20 cellular contexts compared by ENCODE assay signal in genomic region chr1:208256556-208256955, GRCh38. TPM values are rescaled to one million over a fixed set of nuclear protein-coding genes. Genes with fewer than 3 reads are reported as not detected.
"Had no signal": no experiment of that assay in that cellular context is flagged by ENCODE, and none has a peak within 500 bp of the region (broad histone marks: within the 10 kb centered on the region; RNA-seq: fewer than 3 reads in every experiment).

No MANE protein-coding gene starts in this region.

- H3K27me3 ChIP-seq: tibial nerve, vagina had no signal

- H3K4me3 ChIP-seq: lung, tibial nerve, vagina had no signal

- DNase-seq: activated CD4-positive, alpha-beta T cell treated with anti-CD3 and anti-CD28 coated beads, Interleukin-2, amount 10 ng/mL, durations not matched to agents 24 days and 14 days; activated CD8-positive, alpha-beta T cell treated with anti-CD3 and anti-CD28 coated beads, Interleukin-2, amount 10 ng/mL, durations not matched to agents 7 days and 5 days; activated naive CD4-positive, alpha-beta T cell treated with anti-CD3 and anti-CD28 coated beads, Interleukin-2, amount 10 ng/mL, durations not matched to agents 7 days and 5 days; activated naive CD8-positive, alpha-beta T cell treated with anti-CD3 and anti-CD28 coated beads, Interleukin-2, amount 50 U/mL, for 24 hours; activated T-cell treated with anti-CD3 and anti-CD28 coated beads, Interleukin-2, amount 50 U/mL, for 24 hours; aorta; cortex of kidney; effector CD4-positive, alpha-beta T cell; hippocampal formation; left colon; midbrain; nucleus accumbens; retina; stimulated activated CD4-positive, alpha-beta T cell treated with anti-CD3 and anti-CD28 coated beads, Interleukin-2, amount 100 ng/mL, for 48 hours; T-helper 1 cell; T-helper 9 cell had no signal

- H3K27ac ChIP-seq: tibial nerve, vagina had no signal

- H3K4me1 ChIP-seq: vagina had no signal

- ATAC-seq: activated CD8-positive, alpha-beta T cell treated with anti-CD3 and anti-CD28 coated beads, Interleukin-2, amount 10 ng/mL, durations not matched to agents 7 days and 5 days; activated naive CD8-positive, alpha-beta T cell treated with anti-CD3 and anti-CD28 coated beads, Interleukin-2, amount 50 U/mL, for 24 hours; esophagus mucosa; left colon had no signal

- H3K36me3 ChIP-seq: tibial nerve, vagina had no signal

RNA-seq across cellular contexts. Expression of gene PLXNA2, which starts 12.4 kb away (rescaled TPM):
- total RNA-seq: activated CD4-positive, alpha-beta T cell treated with anti-CD3 and anti-CD28 coated beads, Interleukin-2, amount 10 ng/mL, durations not matched to agents 24 days and 14 days had no signal
